ENCODE assay signal across 23 cellular contexts in the genomic region with DNA sequence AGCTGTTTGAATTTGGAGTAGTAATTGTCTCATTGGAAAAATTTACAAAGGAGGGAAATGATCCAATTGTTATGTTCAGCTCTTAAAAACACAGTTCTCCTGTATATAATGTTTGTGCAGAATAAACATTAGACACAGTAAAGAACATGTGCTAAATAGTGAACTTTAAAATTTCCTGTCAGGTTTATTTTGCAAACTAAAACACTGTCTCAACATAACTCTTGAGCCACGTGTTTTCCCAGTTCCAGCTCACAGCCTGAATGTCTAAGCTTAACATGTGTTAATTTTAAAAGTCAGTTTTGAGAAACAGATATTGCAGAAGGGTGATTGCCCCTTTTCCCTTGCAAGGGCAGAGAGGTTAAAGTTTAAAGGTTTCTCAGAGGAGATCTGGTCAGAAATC. TPM values are rescaled to one million over a fixed set of nuclear protein-coding genes. Genes with fewer than 3 reads are reported as not detected.
DNase-seq lines count a peak whose midpoint lies in the region; ATAC-seq and TF ChIP-seq lines count a peak whose summit lies in the region.
"Had no signal": no experiment of that assay in that cellular context is flagged by ENCODE, and none has a peak within 500 bp of the region (broad histone marks: within the 10 kb centered on the region; RNA-seq: fewer than 3 reads in every experiment).

No MANE protein-coding gene starts in this region.

- no peak overlapping the region for H3K14ac ChIP-seq in mesenchymal stem cell (ENCODE audit: low read length in 2 of 2)

- no peaks in the 10 kb centered on the region; a peak in 1 of 3 replicates for H3K36me3 ChIP-seq in HEK293 (ENCODE audit: control insufficient read depth in 2 of 2, insufficient read depth in 1 of 2, low read length in 2 of 2)
- H3K36me3 ChIP-seq in PC-3 (ENCODE audit: low read depth, low read length) = no peaks in the 10 kb centered on the region
- peaks cover 0 to 7% of the 10 kb centered on the region in 2 experiments for H3K36me3 ChIP-seq in mesenchymal stem cell (ENCODE audit: control insufficient read depth in 1 of 2, insufficient read depth in 2 of 2, low read depth in 1 of 2, low read length in 2 of 2)
- H3K36me3 ChIP-seq in MM.1S (replicated peaks; ENCODE audit: insufficient read depth, low read length) = no peaks in the 10 kb centered on the region
- H3K36me3 ChIP-seq: BLaER1 had no signal

- H3K4me2 ChIP-seq in PC-3 (ENCODE audit: low read length) (no peak overlapping the region), mesenchymal stem cell (ENCODE audit: low read length, poor library complexity, severe bottlenecking) (peak overlapping the region; percentile 18), MM.1S (ENCODE audit: low read depth, low read length) (no peak overlapping the region)
- H3K4me2 ChIP-seq: BLaER1 had no signal

- no TSS peak for BruUV-seq in PC-3 (replicated peaks; lab: Mats Ljungman, UMichigan)

- no peaks in the 10 kb centered on the region for H3K9me3 ChIP-seq in HEK293 (ENCODE audit: control insufficient read depth, insufficient read depth, low read depth, low read length)
- H3K9me3 ChIP-seq in PC-3 (ENCODE audit: low read length) = no peaks in the 10 kb centered on the region
- no peaks in the 10 kb centered on the region for H3K9me3 ChIP-seq in mesenchymal stem cell (ENCODE audit: control insufficient read depth, low read length)
- H3K9me3 ChIP-seq in MM.1S (replicated peaks; ENCODE audit: insufficient read depth, low read length) = no peaks in the 10 kb centered on the region
- H3K9me3 ChIP-seq: BLaER1 had no signal

- no peak for TF ChIP-seq CTCF in HEK293 (tag by site-specific recombination; IDR thresholded peaks at IDR 0.05)
- TF ChIP-seq CTCF in PC-3 (conservative IDR thresholded peaks at IDR 0.05; ENCODE audit: low read depth, low read length) = no peak
- no peak for TF ChIP-seq CTCF in MM.1S (IDR thresholded peaks at IDR 0.05; ENCODE audit: low read length)

- no peak overlapping the region for H2BK5ac ChIP-seq in mesenchymal stem cell (ENCODE audit: low read depth, low read length, poor library complexity, severe bottlenecking)

- H2BK12ac ChIP-seq in mesenchymal stem cell (ENCODE audit: low read length in 2 of 2) = no peak overlapping the region

- no peak overlapping the region for H2AK5ac ChIP-seq in mesenchymal stem cell (ENCODE audit: low read length, severe bottlenecking)

- no peak overlapping the region for H3K4ac ChIP-seq in mesenchymal stem cell (ENCODE audit: low read depth in 1 of 2, low read length in 2 of 2)

- H2BK15ac ChIP-seq in mesenchymal stem cell (ENCODE audit: low read depth, poor library complexity, severe bottlenecking) = no peak overlapping the region

- H3K27me3 ChIP-seq in PC-3 (ENCODE audit: low read length) = no peaks in the 10 kb centered on the region
- no peaks in the 10 kb centered on the region for H3K27me3 ChIP-seq in mesenchymal stem cell (ENCODE audit: control insufficient read depth in 1 of 2, insufficient read depth in 1 of 2, low read length in 2 of 2)
- no peaks in the 10 kb centered on the region for H3K27me3 ChIP-seq in MM.1S (replicated peaks; ENCODE audit: insufficient read depth, low read length)
- H3K27me3 ChIP-seq: BLaER1 had no signal

- CTCF ChIA-PET in HEK293 (lab: Yijun Ruan, JAX) = interaction anchor here (0.6 to 1.5 kb wide), 4 partner anchors 11 to 154 kb away, joined by 3 to 7 read pairs (median 4); no protein-coding TSS in a partner anchor
- CTCF ChIA-PET in PC-3 (lab: Charles Lee) = no interaction called here

- H3K4me1 ChIP-seq in HEK293 (ENCODE audit: control insufficient read depth, insufficient read depth, low read length) = peaks cover 40% of the 10 kb centered on the region
- H3K4me1 ChIP-seq in PC-3 (ENCODE audit: insufficient read depth, low read length) = no peaks in the 10 kb centered on the region
- H3K4me1 ChIP-seq in mesenchymal stem cell (ENCODE audit: control insufficient read depth, insufficient read depth, low read depth, low read length) = peaks cover 5% of the 10 kb centered on the region
- no peaks in the 10 kb centered on the region for H3K4me1 ChIP-seq in MM.1S (ENCODE audit: low read length)
- H3K4me1 ChIP-seq: BLaER1 had no signal

- DNase-seq in NCI-H146 (lab: John Stamatoyannopoulos, UW) (peak; percentile 23), PC-3 (no peak), mesenchymal stem cell (no peak), NCI-H1417 treated with DMSO at 0.1 percent for 48 hours (lab: John Stamatoyannopoulos, UW) (no peak), MM.1S (no peak)
- DNase-seq: Calu3; CD4-positive, alpha-beta memory T cell; DMS79; H7; Karpas-422; NCI-H1092 treated with DMSO at 0.1 percent for 48 hours; NCI-H1694 treated with DMSO at 0.1 percent for 48 hours; NCI-H2107; NCI-H510A; SHP77 treated with DMSO at 0.1 percent for 48 hours; T-cell had no signal

- H3K9ac ChIP-seq in PC-3 (ENCODE audit: low read length) (no peak overlapping the region), mesenchymal stem cell (ENCODE audit: low read length) (no peak overlapping the region), MM.1S (ENCODE audit: low read length) (no peak overlapping the region)
- H3K9ac ChIP-seq: BLaER1 had no signal

- H3K79me1 ChIP-seq in mesenchymal stem cell (replicated peaks; ENCODE audit: low read length, poor library complexity, severe bottlenecking) = no peaks in the 10 kb centered on the region

- H3K4me3 ChIP-seq in HEK293 (ENCODE audit: low read depth, low read length) = no peak overlapping the region
- no peak overlapping the region for H3K4me3 ChIP-seq in PC-3 (ENCODE audit: low read length)
- no peak overlapping the region for H3K4me3 ChIP-seq in mesenchymal stem cell (ENCODE audit: insufficient read depth in 1 of 2, low read depth in 1 of 2, low read length in 2 of 2)
- no peak overlapping the region for H3K4me3 ChIP-seq in MM.1S (ENCODE audit: low read length)
- H3K4me3 ChIP-seq: BLaER1 had no signal

- no peak overlapping the region for H4K91ac ChIP-seq in mesenchymal stem cell (ENCODE audit: low read length)

- no peaks in the 10 kb centered on the region for H3K9me2 ChIP-seq in PC-3 (replicated peaks; ENCODE audit: low read length)
- no peaks in the 10 kb centered on the region for H3K9me2 ChIP-seq in MM.1S (replicated peaks; ENCODE audit: insufficient read depth, low read length)

- no peak overlapping the region for H3K18ac ChIP-seq in mesenchymal stem cell (ENCODE audit: low read depth in 1 of 2, low read length in 2 of 2)

- no peaks in the 10 kb centered on the region for H3F3A ChIP-seq in PC-3 (ENCODE audit: low read length, unreplicated experiment)
- no peaks in the 10 kb centered on the region for H3F3A ChIP-seq in MM.1S (ENCODE audit: insufficient read depth, low read length)

- no peaks in the 10 kb centered on the region for H4K20me1 ChIP-seq in PC-3 (ENCODE audit: low read length)
- no peaks in the 10 kb centered on the region for H4K20me1 ChIP-seq in MM.1S (ENCODE audit: insufficient read depth, low read length)
- H4K20me1 ChIP-seq: BLaER1 had no signal

- H2AFZ ChIP-seq in PC-3 (ENCODE audit: low read length) (no peak overlapping the region), mesenchymal stem cell (ENCODE audit: low read depth, low read length) (no peak overlapping the region), MM.1S (ENCODE audit: low read length) (no peak overlapping the region)

- ATAC-seq in PC-3 = peak; percentile 22; the same call in 1 of the 2 replicates
- ATAC-seq in HG03342 (IDR thresholded peaks at IDR 0.05; ENCODE audit: unreplicated experiment) = no peak
- ATAC-seq in HG03432 (IDR thresholded peaks at IDR 0.05; ENCODE audit: unreplicated experiment) = no peak
- ATAC-seq: SK-N-SH treated with all-trans-retinoic acid at 6 μM for 48 hours, T-cell had no signal

- no peak overlapping the region for H2BK120ac ChIP-seq in mesenchymal stem cell (ENCODE audit: low read depth, low read length)

- 0% methylated on average over 1 of the region's 1 CpG for WGBS in mesenchymal stem cell

- no peak overlapping the region for H4K8ac ChIP-seq in mesenchymal stem cell (ENCODE audit: low read length)

- no peak overlapping the region for H3K23ac ChIP-seq in mesenchymal stem cell (ENCODE audit: low read length in 2 of 2)

- H3K27ac ChIP-seq in HEK293 (ENCODE audit: extremely low read depth, low read depth, low read length) (no peak overlapping the region), PC-3 (ENCODE audit: low read length) (no peak overlapping the region), mesenchymal stem cell (ENCODE audit: low read length, poor library complexity, severe bottlenecking) (no peak overlapping the region), MM.1S (ENCODE audit: low read length) (no peak overlapping the region)
- H3K27ac ChIP-seq: BLaER1 had no signal

- POLR2A ChIA-PET in HEK293 (lab: Yijun Ruan, JAX) = interaction anchor here (4.8 kb wide), 1 partner anchor 19 kb away, joined by 125 read pairs; a partner anchor contains a TSS
- POLR2A ChIA-PET in PC-3 (lab: Charles Lee; ENCODE audit: unreplicated experiment) = no interaction called here

- no peaks in the 10 kb centered on the region for H3K79me2 ChIP-seq in PC-3 (ENCODE audit: low read length)
- no peaks in the 10 kb centered on the region for H3K79me2 ChIP-seq in MM.1S (ENCODE audit: low read length)

- intact Hi-C loops in PC-3 (cut with micrococcal nuclease) = no loop called here

TF ChIP-seq in HEK293, 187 proteins besides CTCF, POLR2A, EP300 and RAD21 (continues in another document):
- TF ChIP-seq, protein P1, sequence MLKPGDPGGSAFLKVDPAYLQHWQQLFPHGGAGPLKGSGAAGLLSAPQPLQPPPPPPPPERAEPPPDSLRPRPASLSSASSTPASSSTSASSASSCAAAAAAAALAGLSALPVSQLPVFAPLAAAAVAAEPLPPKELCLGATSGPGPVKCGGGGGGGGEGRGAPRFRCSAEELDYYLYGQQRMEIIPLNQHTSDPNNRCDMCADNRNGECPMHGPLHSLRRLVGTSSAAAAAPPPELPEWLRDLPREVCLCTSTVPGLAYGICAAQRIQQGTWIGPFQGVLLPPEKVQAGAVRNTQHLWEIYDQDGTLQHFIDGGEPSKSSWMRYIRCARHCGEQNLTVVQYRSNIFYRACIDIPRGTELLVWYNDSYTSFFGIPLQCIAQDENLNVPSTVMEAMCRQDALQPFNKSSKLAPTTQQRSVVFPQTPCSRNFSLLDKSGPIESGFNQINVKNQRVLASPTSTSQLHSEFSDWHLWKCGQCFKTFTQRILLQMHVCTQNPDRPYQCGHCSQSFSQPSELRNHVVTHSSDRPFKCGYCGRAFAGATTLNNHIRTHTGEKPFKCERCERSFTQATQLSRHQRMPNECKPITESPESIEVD (tag by site-specific recombination; IDR thresholded peaks at IDR 0.05) = peak; percentile 57; the same call in 1 of the 2 replicates

RNA-seq across cellular contexts. Expression of a gene that starts 20.6 kb away (rescaled TPM):
- total RNA-seq in PC-3 (2014; rRNA removed) = 0.52 and 1.4 TPM in 2 replicates
- polyA plus RNA-seq in mesenchymal stem cell (2013, experiment 1 of 2) = 2.3 TPM
- 2.2 TPM for polyA plus RNA-seq in mesenchymal stem cell (2013, experiment 2 of 2)
- total RNA-seq: CD4-positive, alpha-beta memory T cell; RPMI7951 had no signal
- polyA plus RNA-seq: CD4-positive, alpha-beta memory T cell; IgD-negative memory B cell had no signal
